Comparison of ENCODE assay signal across 13 cellular contexts in the genomic region with DNA sequence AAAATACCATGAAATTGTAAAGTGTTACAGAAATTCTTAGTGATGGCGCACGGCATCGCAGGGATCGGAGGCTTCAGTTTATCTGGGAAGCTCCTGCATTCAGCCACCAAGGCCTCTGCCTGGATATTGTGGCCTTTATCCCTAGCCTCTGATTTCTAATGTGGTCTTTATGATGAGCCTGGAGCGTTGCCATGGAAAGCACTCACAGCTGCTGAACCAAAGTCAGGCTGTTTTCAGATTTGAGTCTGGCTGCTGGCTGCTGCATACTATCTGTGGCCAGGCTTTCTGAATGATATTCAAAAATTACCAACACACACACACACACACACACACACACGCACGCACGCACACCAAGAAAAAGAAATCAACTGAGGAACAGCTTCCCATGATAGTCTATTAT.
A peak's percentile ranks its signal among the peaks of the same experiment; 100 is the strongest.
DNase-seq lines count a peak whose midpoint lies in the region; ATAC-seq and TF ChIP-seq lines count a peak whose summit lies in the region.
"Had no signal": no experiment of that assay in that cellular context is flagged by ENCODE, and none has a peak within 500 bp of the region (broad histone marks: within the 10 kb centered on the region; RNA-seq: fewer than 3 reads in every experiment).

No MANE protein-coding gene starts in this region.

- CTCF ChIA-PET in SK-N-SH (lab: Yijun Ruan, JAX): interaction anchor here (0.9 to 7.0 kb wide), 13 partner anchors 13 to 243 kb away, joined by 3 to 76 read pairs (median 10); partner anchors contain the start of gene TNPO1

- H3K27ac ChIP-seq in SK-N-SH (ENCODE audit: low read depth in 2 of 2, low read length in 1 of 2): peak overlapping the region in 1 of 2 experiments; percentile 96; a peak in 2 of 4 replicates
- no peak overlapping the region for H3K27ac ChIP-seq in effector memory CD4-positive, alpha-beta T cell (ENCODE audit: insufficient read depth, low read length, poor library complexity, severe bottlenecking)

- TF ChIP-seq CTCF in SK-N-SH (IDR thresholded peaks at IDR 0.05) (no peak), fibroblast of the aortic adventitia (IDR thresholded peaks at IDR 0.05; ENCODE audit: insufficient read depth, low read length) (no peak)

- H3K79me2 ChIP-seq in SK-N-SH (ENCODE audit: insufficient read depth): no peaks in the 10 kb centered on the region

- H3K9me2 ChIP-seq in SK-N-SH: no peaks in the 10 kb centered on the region

- H3K9ac ChIP-seq in SK-N-SH: no peak overlapping the region

- H3K4me3 ChIP-seq in SK-N-SH (ENCODE audit: low read depth in 2 of 2, low read length in 1 of 2) (no peak overlapping the region), fibroblast of the aortic adventitia (ENCODE audit: low read depth, low read length) (no peak overlapping the region)
- no peak overlapping the region for H3K4me3 ChIP-seq in effector memory CD4-positive, alpha-beta T cell (ENCODE audit: insufficient read depth, low read depth, low read length, poor library complexity, severe bottlenecking)

- peak in 1 of 2 experiments; percentile 73; a peak in 2 of 4 replicates for TF ChIP-seq EP300 in SK-N-SH (IDR thresholded peaks at IDR 0.05; ENCODE audit: borderline replicate concordance in 1 of 2, low read depth in 1 of 2, low read length in 1 of 2)

- no peaks in the 10 kb centered on the region for H3K27me3 ChIP-seq in SK-N-SH (ENCODE audit: insufficient read depth)
- no peaks in the 10 kb centered on the region for H3K27me3 ChIP-seq in effector memory CD4-positive, alpha-beta T cell (replicated peaks; ENCODE audit: control insufficient read depth, insufficient read depth, low read length, poor library complexity, severe bottlenecking)

- WGBS in SK-N-SH (ENCODE audit: low lambda C conversion rate): 71% methylated on average over 8 of the region's 8 CpGs

- DNase-seq in LHCN-M2 (ENCODE audit: low read depth): peak; percentile 93
- DNase-seq in SK-N-SH: peak; percentile 61
- DNase-seq in fibroblast of the aortic adventitia (ENCODE audit: low read depth): peak; percentile 56
- DNase-seq in posterior cingulate gyrus: peak in 9 of 10 donors; percentile 24 to 92 (median 60)
- no peak for DNase-seq in effector memory CD4-positive, alpha-beta T cell
- no peak for DNase-seq in NCI-H526 (lab: John Stamatoyannopoulos, UW)
- DNase-seq: activated CD8-positive, alpha-beta memory T cell treated with anti-CD3 and anti-CD28 coated beads, Interleukin-2, amount 50 U/mL, for 48 hours; activated naive CD8-positive, alpha-beta T cell treated with anti-CD3 and anti-CD28 coated beads, Interleukin-2, amount 50 U/mL, for 24 hours; mammary epithelial cell; stimulated activated CD4-positive, alpha-beta T cell treated with anti-CD3 and anti-CD28 coated beads, Interleukin-4, amount 100 ng/mL, for 24 hours; stimulated activated naive CD8-positive, alpha-beta T cell treated with anti-CD3 and anti-CD28 coated beads, Interleukin-15, amount 100 ng/mL, for 72 hours had no signal

- no peak for ATAC-seq in HG02973 (IDR thresholded peaks at IDR 0.05; ENCODE audit: unreplicated experiment)
- ATAC-seq: activated naive CD8-positive, alpha-beta T cell treated with anti-CD3 and anti-CD28 coated beads, Interleukin-2, amount 50 U/mL, for 24 hours; stimulated activated naive CD8-positive, alpha-beta T cell treated with anti-CD3 and anti-CD28 coated beads, Interleukin-15, amount 100 ng/mL, for 72 hours; WTC11 had no signal

- H4K20me1 ChIP-seq in SK-N-SH (ENCODE audit: insufficient read depth): no peaks in the 10 kb centered on the region

- TF ChIP-seq RAD21 in SK-N-SH (IDR thresholded peaks at IDR 0.05; ENCODE audit: low read length): peak; percentile 44

- no peaks in the 10 kb centered on the region for H3K36me3 ChIP-seq in SK-N-SH (replicated peaks in 1 of 2; ENCODE audit: control insufficient read depth in 1 of 2, insufficient read depth in 2 of 2, low read length in 1 of 2)
- H3K36me3 ChIP-seq in effector memory CD4-positive, alpha-beta T cell (ENCODE audit: control insufficient read depth, insufficient read depth, low read length): no peaks in the 10 kb centered on the region

- peaks cover 0 to 28% of the 10 kb centered on the region in 2 experiments; a peak in 2 of 4 replicates for H3K4me1 ChIP-seq in SK-N-SH (ENCODE audit: control insufficient read depth in 1 of 2, insufficient read depth in 2 of 2, low read depth in 1 of 2, low read length in 1 of 2)
- no peaks in the 10 kb centered on the region for H3K4me1 ChIP-seq in effector memory CD4-positive, alpha-beta T cell (ENCODE audit: control insufficient read depth, insufficient read depth, low read length, poor library complexity, severe bottlenecking)

- POLR2A ChIA-PET in SK-N-SH (lab: Yijun Ruan, JAX): interaction anchor here (0.6 to 2.7 kb wide), 7 partner anchors 9 to 240 kb away, joined by 3 to 18 read pairs (median 4); partner anchors contain the start of gene TNPO1

- peaks cover 4% of the 10 kb centered on the region for H3F3A ChIP-seq in SK-N-SH (replicated peaks; ENCODE audit: insufficient read depth)

- H3K4me2 ChIP-seq in SK-N-SH: no peak overlapping the region

- no peak overlapping the region; the same call in 1 of the 2 replicates for H2AFZ ChIP-seq in SK-N-SH (ENCODE audit: low read depth)

- H3K9me3 ChIP-seq in SK-N-SH: no peaks in the 10 kb centered on the region
- H3K9me3 ChIP-seq in effector memory CD4-positive, alpha-beta T cell (ENCODE audit: control insufficient read depth, low read length): no peaks in the 10 kb centered on the region

- intact Hi-C loops in posterior cingulate gyrus (cut with DNase I): no loop called here

TF ChIP-seq in SK-N-SH, 30 proteins besides CTCF, POLR2A, EP300 and RAD21:
- TF ChIP-seq JUND (IDR thresholded peaks at IDR 0.05) (no peak), POLR2AphosphoS5 (IDR thresholded peaks at IDR 0.05; ENCODE audit: low read depth, low read length) (no peak), RXRA (IDR thresholded peaks at IDR 0.05; ENCODE audit: borderline replicate concordance, low read depth) (no peak), FOSL2 (IDR thresholded peaks at IDR 0.05; ENCODE audit: borderline replicate concordance, low read depth) (no peak), NFIC (IDR thresholded peaks at IDR 0.05; ENCODE audit: borderline replicate concordance) (0 out of 2 replicates have a peak, but pooled peaks have one; percentile 6), TAF1 (IDR thresholded peaks at IDR 0.05; ENCODE audit: borderline replicate concordance, low read depth, low read length) (no peak), SMC3 (IDR thresholded peaks at IDR 0.05; ENCODE audit: low read depth, low read length) (0 out of 2 replicates have a peak, but pooled peaks have one; percentile 10), RCOR1 (IDR thresholded peaks at IDR 0.05; ENCODE audit: low read length) (peak; percentile 6; the same call in 1 of the 2 replicates), GABPA (IDR thresholded peaks at IDR 0.05; ENCODE audit: low read depth) (no peak), ELF1 (IDR thresholded peaks at IDR 0.05) (no peak), MXI1 (IDR thresholded peaks at IDR 0.05; ENCODE audit: low read depth, low read length) (peak; percentile 69), TEAD4 (IDR thresholded peaks at IDR 0.05; ENCODE audit: borderline replicate concordance, insufficient read depth) (no peak), USF1 (IDR thresholded peaks at IDR 0.05; ENCODE audit: borderline replicate concordance, low read depth) (no peak), GATA2 (CRISPR knock-in tag; IDR thresholded peaks at IDR 0.05) (peak; percentile 45), CHD2 (IDR thresholded peaks at IDR 0.05; ENCODE audit: low read length, partially characterized antibody) (peak; percentile 27), FOXJ3 (CRISPR knock-in tag; IDR thresholded peaks at IDR 0.05) (0 out of 2 replicates have a peak, but pooled peaks have one; percentile 45), TCF12 (IDR thresholded peaks at IDR 0.05) (no peak), FOXM1 (IDR thresholded peaks at IDR 0.05; ENCODE audit: low read depth) (no peak), SIN3A (IDR thresholded peaks at IDR 0.05; ENCODE audit: borderline replicate concordance, low read depth, low read length) (no peak), NRF1 (IDR thresholded peaks at IDR 0.05; ENCODE audit: low read depth, low read length) (no peak), PBX3 (IDR thresholded peaks at IDR 0.05) (no peak)
- TF ChIP-seq, protein P1, sequence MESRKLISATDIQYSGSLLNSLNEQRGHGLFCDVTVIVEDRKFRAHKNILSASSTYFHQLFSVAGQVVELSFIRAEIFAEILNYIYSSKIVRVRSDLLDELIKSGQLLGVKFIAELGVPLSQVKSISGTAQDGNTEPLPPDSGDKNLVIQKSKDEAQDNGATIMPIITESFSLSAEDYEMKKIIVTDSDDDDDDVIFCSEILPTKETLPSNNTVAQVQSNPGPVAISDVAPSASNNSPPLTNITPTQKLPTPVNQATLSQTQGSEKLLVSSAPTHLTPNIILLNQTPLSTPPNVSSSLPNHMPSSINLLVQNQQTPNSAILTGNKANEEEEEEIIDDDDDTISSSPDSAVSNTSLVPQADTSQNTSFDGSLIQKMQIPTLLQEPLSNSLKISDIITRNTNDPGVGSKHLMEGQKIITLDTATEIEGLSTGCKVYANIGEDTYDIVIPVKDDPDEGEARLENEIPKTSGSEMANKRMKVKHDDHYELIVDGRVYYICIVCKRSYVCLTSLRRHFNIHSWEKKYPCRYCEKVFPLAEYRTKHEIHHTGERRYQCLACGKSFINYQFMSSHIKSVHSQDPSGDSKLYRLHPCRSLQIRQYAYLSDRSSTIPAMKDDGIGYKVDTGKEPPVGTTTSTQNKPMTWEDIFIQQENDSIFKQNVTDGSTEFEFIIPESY (IDR thresholded peaks at IDR 0.05; ENCODE audit: borderline replicate concordance, low read depth): no peak

Comparison
In these comparisons a context has a peak if more than half of its experiments do, and no peak if none do; other contexts are left out.
1. DNase-seq: peak in LHCN-M2 (single experiment), SK-N-SH (single experiment), fibroblast of the aortic adventitia (single experiment) and posterior cingulate gyrus (9 of 10); none in effector memory CD4-positive, alpha-beta T cell (0 of 3) and NCI-H526 (0 of 2).